8 cellular contexts compared by ENCODE assay signal in genomic region chr14:69259531-69260245, GRCh38. TPM values are rescaled to one million over a fixed set of nuclear protein-coding genes. Genes with fewer than 3 reads are reported as not detected.
A peak's percentile ranks its signal among the peaks of the same experiment; 100 is the strongest.
DNase-seq lines count a peak whose midpoint lies in the region; ATAC-seq and TF ChIP-seq lines count a peak whose summit lies in the region.

GALNT16 (plus strand) TSS chr14:69260158; CDS start chr14:69260291, 133 bp downstream.

- TF ChIP-seq CTCF in colonic mucosa (IDR thresholded peaks at IDR 0.05) (no peak), lung (IDR thresholded peaks at IDR 0.05; ENCODE audit: control extremely low read depth, extremely low read depth) (no peak), upper lobe of right lung (IDR thresholded peaks at IDR 0.05) (peak; percentile 25)

- DNase-seq in NCI-H82 (lab: John Stamatoyannopoulos, UW) (peak; percentile 37), NCI-H82 treated with DMSO at 0.1 percent for 48 hours (lab: John Stamatoyannopoulos, UW; ENCODE audit: unreplicated experiment) (no peak), NCI-H226 (peak; percentile 37), colonic mucosa (peak; percentile 29), lung (ENCODE audit: low spot score) (no peak), upper lobe of right lung (peak; percentile 69), cerebellar nuclear complex (lab: John Stamatoyannopoulos, UW) (no peak), HK-2 (ENCODE audit: unreplicated experiment) (no peak)

- H3K27ac ChIP-seq in colonic mucosa = no peak within 1 kb of the TSS
- H3K27ac ChIP-seq in lung (ENCODE audit: low read depth in 1 of 2, low read length in 1 of 2) = peak within 1 kb of the TSS in 1 of 2 donors; percentile 65
- no peak within 1 kb of the TSS for H3K27ac ChIP-seq in upper lobe of right lung

- H3K4me3 ChIP-seq in colonic mucosa = peak within 1 kb of the TSS; percentile 39
- H3K4me3 ChIP-seq in lung = peak within 1 kb of the TSS; percentile 35
- peak within 1 kb of the TSS; percentile 54 for H3K4me3 ChIP-seq in upper lobe of right lung

- 1 to 2% methylated on average over 60 to 82 of the region's 82 CpGs for WGBS in lung, 2 donors

- H3K36me3 ChIP-seq in colonic mucosa (no peaks in the 10 kb centered on the region), lung (ENCODE audit: control insufficient read depth in 2 of 2, insufficient read depth in 2 of 2, low read length in 2 of 2) (no peaks in the 10 kb centered on the region), upper lobe of right lung (no peaks in the 10 kb centered on the region)

- H3K27me3 ChIP-seq in colonic mucosa (peaks cover 20% of the 10 kb centered on the region), lung (ENCODE audit: control insufficient read depth, insufficient read depth) (no peaks in the 10 kb centered on the region), upper lobe of right lung (peaks cover 39% of the 10 kb centered on the region)

- intact Hi-C loops in colonic mucosa (cut with DNase I) = no loop called here
- intact Hi-C loops in upper lobe of right lung (cut with DNase I) = no loop called here

- H3K4me1 ChIP-seq in colonic mucosa (peaks cover 5% of the 10 kb centered on the region), lung (ENCODE audit: control insufficient read depth in 2 of 2, insufficient read depth in 2 of 2, low read length in 2 of 2) (peaks cover 0 to 11% of the 10 kb centered on the region in 2 donors), upper lobe of right lung (peaks cover 18% of the 10 kb centered on the region)

- no peaks in the 10 kb centered on the region for H3K9me3 ChIP-seq in colonic mucosa
- H3K9me3 ChIP-seq in lung (ENCODE audit: control insufficient read depth in 2 of 2, insufficient read depth in 1 of 2, low read length in 1 of 2) = peaks cover 0 to 1% of the 10 kb centered on the region in 2 donors
- no peaks in the 10 kb centered on the region for H3K9me3 ChIP-seq in upper lobe of right lung

- ATAC-seq in lung (ENCODE audit: insufficient read depth, low FRiP score) (peak; percentile 16), upper lobe of right lung (peak; percentile 22)

- peak within 1 kb of the TSS in 1 of 2 donors; percentile 20 for H3K9ac ChIP-seq in colonic mucosa (ENCODE audit: low read depth in 2 of 2, low read length in 2 of 2)

RNA-seq across cellular contexts. Expression of gene GALNT16, which starts in this region (rescaled TPM):
- total RNA-seq in colonic mucosa = 1 to 10 TPM in 1 of 2 donors, under 1 TPM in 1; 0.22 to 1.6 TPM
- 1 to 10 TPM; 1.5 to 4.1 TPM for total RNA-seq in lung
- polyA plus RNA-seq in lung = 1 to 10 TPM in 1 of 2 donors, under 1 TPM in 1; 0.27 to 1.3 TPM
- 3.0 TPM for total RNA-seq in upper lobe of right lung

Comparison
In these comparisons a context has a peak if more than half of its experiments do, and no peak if none do; other contexts are left out.
1. DNase-seq: peak in NCI-H82 (single experiment), NCI-H226 (single experiment), colonic mucosa (single experiment) and upper lobe of right lung (single experiment); none in NCI-H82 treated with DMSO at 0.1 percent for 48 hours (single experiment), lung (single experiment), cerebellar nuclear complex (0 of 2) and HK-2 (single experiment).
2. Peak in every context shown above with its lines, with median percentiles within 50 percentile points of each other: H3K4me3 ChIP-seq.